ENCODE assay signal across 8 cellular contexts in genomic region chr17:67364847-67365761, GRCh38. TPM values are rescaled to one million over a fixed set of nuclear protein-coding genes. Genes with fewer than 3 reads are reported as not detected.
DNase-seq lines count a peak whose midpoint lies in the region; ATAC-seq and TF ChIP-seq lines count a peak whose summit lies in the region.

No MANE protein-coding gene starts in this region.

- H3K36me3 Mint-ChIP-seq in central memory CD8-positive, alpha-beta T cell (ENCODE audit: insufficient read depth) = peaks cover 29% of the 10 kb centered on the region
- peaks cover 6 to 8% of the 10 kb centered on the region in 2 donors for H3K36me3 Mint-ChIP-seq in naive B cell

- no peaks in the 10 kb centered on the region for H3K9me3 Mint-ChIP-seq in central memory CD8-positive, alpha-beta T cell
- no peaks in the 10 kb centered on the region for H3K9me3 Mint-ChIP-seq in naive B cell

- H3K27ac Mint-ChIP-seq in central memory CD8-positive, alpha-beta T cell (ENCODE audit: low read depth) = peak overlapping the region; percentile 87
- peak overlapping the region; percentile 64 to 98 (median 90) for H3K27ac Mint-ChIP-seq in naive B cell

- H3K27me3 Mint-ChIP-seq in central memory CD8-positive, alpha-beta T cell = no peaks in the 10 kb centered on the region
- no peaks in the 10 kb centered on the region for H3K27me3 Mint-ChIP-seq in naive B cell

- peak overlapping the region; percentile 84 for H3K27ac ChIP-seq in KOPT-K1 (ENCODE audit: low read depth, low read length, poor library complexity, severe bottlenecking)

- no peak for TF ChIP-seq CTCF in BJ (IDR thresholded peaks at IDR 0.05; ENCODE audit: insufficient read depth, low read depth, low read length)

- H3K4me3 ChIP-seq in BJ (ENCODE audit: low read depth, low read length) = peak overlapping the region; percentile 93

- peak overlapping the region; percentile 86 for H3K4me3 Mint-ChIP-seq in central memory CD8-positive, alpha-beta T cell
- peak overlapping the region; percentile 80 to 99 (median 95) for H3K4me3 Mint-ChIP-seq in naive B cell

- H3K27me3 ChIP-seq in BJ (ENCODE audit: control insufficient read depth, insufficient read depth, low read length) = no peaks in the 10 kb centered on the region

- CTCF ChIA-PET in BJ (lab: Yijun Ruan, JAX) = interaction anchor here (1.9 to 3.4 kb wide), 2 partner anchors 10 to 13 kb away, joined by 7 to 17 read pairs; no protein-coding TSS in a partner anchor

- ATAC-seq in central memory CD8-positive, alpha-beta T cell (replicated peaks; ENCODE audit: extremely low read depth, poor library complexity, severe bottlenecking) = no peak
- no peak for ATAC-seq in naive B cell (ENCODE audit: low read depth in 2 of 2)

- POLR2A ChIA-PET in BJ (lab: Charles Lee) = no interaction called here

- H3K36me3 ChIP-seq in BJ (ENCODE audit: control insufficient read depth, insufficient read depth, low read length) = peaks cover 3% of the 10 kb centered on the region; the same call in 1 of the 2 replicates
- H3K36me3 ChIP-seq in KOPT-K1 (ENCODE audit: insufficient read depth, low read length) = peaks cover 52% of the 10 kb centered on the region

- no peak for DNase-seq in BJ (ENCODE audit: low read depth)
- no peak for DNase-seq in central memory CD8-positive, alpha-beta T cell (ENCODE audit: low spot score in 2 of 2)
- no peak for DNase-seq in naive B cell
- no peak for DNase-seq in hypothalamus (lab: John Stamatoyannopoulos, UW)
- DNase-seq in AG08396 (ENCODE audit: low spot score) = no peak
- DNase-seq in epidermal melanocyte (ENCODE audit: insufficient read length, low spot score) = no peak
- DNase-seq in NCI-H146 (lab: John Stamatoyannopoulos, UW) = no peak

- H3K9me3 ChIP-seq in KOPT-K1 (ENCODE audit: insufficient read depth, low read length, poor library complexity, severe bottlenecking) = no peaks in the 10 kb centered on the region

- peaks cover 55% of the 10 kb centered on the region for H3K4me1 Mint-ChIP-seq in central memory CD8-positive, alpha-beta T cell
- peaks cover 32 to 62% (median 42%) of the 10 kb centered on the region in 3 donors for H3K4me1 Mint-ChIP-seq in naive B cell

RNA-seq across cellular contexts. Expression of gene PSMD12, which starts 1.3 kb away (rescaled TPM):
- 12.8 and 25.8 TPM in 2 replicates for polyA plus RNA-seq in BJ (2011; rRNA removed)
- polyA minus RNA-seq in BJ (2011; rRNA and poly(A)+ RNA removed) = 8.1 and 11.6 TPM in 2 replicates
- 10 to 100 TPM; 24.3 to 31.0 (median 26.4) TPM for polyA plus RNA-seq in naive B cell (ENCODE audit: low read depth in 6 of 6)

RNA-seq across cellular contexts. Expression of gene PITPNC1, which starts 12.0 kb away (rescaled TPM):
- polyA plus RNA-seq in BJ (2011; rRNA removed) (4.6 and 5.5 TPM in 2 replicates), naive B cell (ENCODE audit: low read depth in 6 of 6) (10 to 100 TPM in 4 of 6 donors, 1 to 10 TPM in 2; 7.2 to 14.5 (median 12.3) TPM)
- polyA minus RNA-seq in BJ (2011; rRNA and poly(A)+ RNA removed) = 4.0 and 4.2 TPM in 2 replicates
